ENCODE assay signal across 7 cellular contexts in genomic region chr19:44356383-44357111, GRCh38. TPM values are rescaled to one million over a fixed set of nuclear protein-coding genes. Genes with fewer than 3 reads are reported as not detected.
A peak's percentile ranks its signal among the peaks of the same experiment; 100 is the strongest.
DNase-seq lines count a peak whose midpoint lies in the region; ATAC-seq, FAIRE-seq and TF ChIP-seq lines count a peak whose summit lies in the region.

Gene ZNF112 (minus strand): TSS chr19:44356680. CDS start chr19:44340539, 16,141 bp downstream.

- no peaks in the 10 kb centered on the region for H3K36me3 ChIP-seq in naive thymus-derived CD4-positive, alpha-beta T cell (ENCODE audit: control insufficient read depth in 2 of 3, insufficient read depth in 3 of 3, low read length in 3 of 3)
- H3K36me3 ChIP-seq in upper lobe of right lung = no peaks in the 10 kb centered on the region

- H3K4me3 Mint-ChIP-seq in naive thymus-derived CD4-positive, alpha-beta T cell = peak within 1 kb of the TSS in 9 of 10 donors; percentile 36 to 76 (median 64)

- peaks cover 0 to 13% (median 5%) of the 10 kb centered on the region in 7 donors for H3K4me1 Mint-ChIP-seq in naive thymus-derived CD4-positive, alpha-beta T cell

- peaks cover 0 to 9% (median 0%) of the 10 kb centered on the region in 3 experiments for H3K9me3 ChIP-seq in naive thymus-derived CD4-positive, alpha-beta T cell (ENCODE audit: control insufficient read depth in 2 of 3, low read length in 3 of 3)
- H3K9me3 ChIP-seq in upper lobe of right lung = peaks cover 13% of the 10 kb centered on the region

- DNase-seq in GM12891 (ENCODE audit: insufficient read length, low spot score) = peak; percentile 5
- DNase-seq in NCI-H2107 (lab: John Stamatoyannopoulos, UW) = peak; percentile 91
- peak; percentile 15 to 20 for DNase-seq in activated T-cell treated with anti-CD3 and anti-CD28 coated beads, Interleukin-2, amount 50 U/mL, for 48 hours
- peak; percentile 39 to 50 for DNase-seq in frontal cortex (ENCODE audit: low spot score in 2 of 2)
- DNase-seq in naive thymus-derived CD4-positive, alpha-beta T cell = peak in 1 of 9 donors; percentile 0
- DNase-seq in upper lobe of right lung = peak; percentile 92

- H3K4me1 ChIP-seq in naive thymus-derived CD4-positive, alpha-beta T cell (ENCODE audit: control insufficient read depth in 2 of 2, insufficient read depth in 2 of 2, low read length in 2 of 2) = no peaks in the 10 kb centered on the region
- H3K4me1 ChIP-seq in upper lobe of right lung = peaks cover 3% of the 10 kb centered on the region

- TF ChIP-seq CTCF in upper lobe of right lung (IDR thresholded peaks at IDR 0.05) = no peak

- FAIRE-seq in GM12891 (lab: Jason Lieb, UNC) (peak; percentile 48), frontal cortex (lab: Jason Lieb, UNC) (peak; percentile 17)

- CTCF ChIA-PET in naive thymus-derived CD4-positive, alpha-beta T cell (lab: Charles Lee) = no interaction called here

- TF ChIP-seq POLR2A in GM12891 (IDR thresholded peaks at IDR 0.05; ENCODE audit: low read depth, low read length) = no peak

- H3K36me3 Mint-ChIP-seq in naive thymus-derived CD4-positive, alpha-beta T cell = peaks cover 0 to 22% (median 2%) of the 10 kb centered on the region in 5 donors

- POLR2A ChIA-PET in naive thymus-derived CD4-positive, alpha-beta T cell (lab: Charles Lee) = no interaction called here

- H3K9me3 Mint-ChIP-seq in naive thymus-derived CD4-positive, alpha-beta T cell = peaks cover 13 to 98% (median 51%) of the 10 kb centered on the region in 11 donors

- ATAC-seq in naive thymus-derived CD4-positive, alpha-beta T cell = no peak
- ATAC-seq in upper lobe of right lung (peak; percentile 100), GM18498 (IDR thresholded peaks at IDR 0.05; ENCODE audit: unreplicated experiment) (no peak)

- H3K27ac ChIP-seq in naive thymus-derived CD4-positive, alpha-beta T cell (ENCODE audit: low read depth, low read length) = no peak within 1 kb of the TSS
- peak within 1 kb of the TSS; percentile 61 for H3K27ac ChIP-seq in upper lobe of right lung

- peak within 1 kb of the TSS; percentile 37 for H3K4me3 ChIP-seq in naive thymus-derived CD4-positive, alpha-beta T cell (ENCODE audit: low read length)
- H3K4me3 ChIP-seq in upper lobe of right lung = peak within 1 kb of the TSS; percentile 60

- peak within 1 kb of the TSS in 1 of 9 donors; percentile 79 for H3K27ac Mint-ChIP-seq in naive thymus-derived CD4-positive, alpha-beta T cell

- H3K27me3 Mint-ChIP-seq in naive thymus-derived CD4-positive, alpha-beta T cell = peaks cover 0 to 28% (median 20%) of the 10 kb centered on the region in 5 donors

- no peaks in the 10 kb centered on the region for H3K27me3 ChIP-seq in naive thymus-derived CD4-positive, alpha-beta T cell (ENCODE audit: control insufficient read depth in 2 of 2, insufficient read depth in 2 of 2, low read length in 2 of 2)
- no peaks in the 10 kb centered on the region for H3K27me3 ChIP-seq in upper lobe of right lung

- intact Hi-C loops in naive thymus-derived CD4-positive, alpha-beta T cell (cut with micrococcal nuclease) = no loop called here
- intact Hi-C loops in upper lobe of right lung (cut with DNase I) = no loop called here

TF ChIP-seq in GM12891, 5 proteins besides CTCF, POLR2A, EP300 and RAD21:
- 0 out of 2 replicates have a peak, but pooled peaks have one; percentile 12 for TF ChIP-seq SPI1 (IDR thresholded peaks at IDR 0.05; ENCODE audit: low read depth, low read length)
- no peak for TF ChIP-seq PAX5 (IDR thresholded peaks at IDR 0.05; ENCODE audit: insufficient read depth, low read length, severe bottlenecking)
- TF ChIP-seq POU2F2 (IDR thresholded peaks at IDR 0.05; ENCODE audit: low read depth, low read length) = no peak
- no peak for TF ChIP-seq TAF1 (IDR thresholded peaks at IDR 0.05; ENCODE audit: low read depth, low read length)
- TF ChIP-seq POLR2AphosphoS5 (IDR thresholded peaks at IDR 0.05; ENCODE audit: low read depth, low read length) = no peak

RNA-seq across cellular contexts. Expression of gene ZNF112, which starts in this region (rescaled TPM):
- polyA plus RNA-seq in GM12891 (2012; ENCODE audit: low read depth, missing spikeins) = 0.62 TPM
- total RNA-seq in frontal cortex (28.1 TPM), upper lobe of right lung (3.4 TPM)
- under 1 TPM in 3 of 5 experiments, not detected in 2; 0.16 to 0.40 (median 0.17) TPM for total RNA-seq in naive thymus-derived CD4-positive, alpha-beta T cell
- not detected for polyA plus RNA-seq in naive thymus-derived CD4-positive, alpha-beta T cell
